In genomic region chr2:45014016-45014702, GRCh38 we compare ENCODE assay signal across 8 cellular contexts. TPM values are rescaled to one million over a fixed set of nuclear protein-coding genes. Genes with fewer than 3 reads are reported as not detected.
A peak's percentile ranks its signal among the peaks of the same experiment; 100 is the strongest.
DNase-seq lines count a peak whose midpoint lies in the region; ATAC-seq, FAIRE-seq and TF ChIP-seq lines count a peak whose summit lies in the region.

No MANE protein-coding gene starts in this region.

- H3K4me1 ChIP-seq in HUES6 (ENCODE audit: control insufficient read depth, insufficient read depth, low read length) (peaks cover 24% of the 10 kb centered on the region), right cardiac atrium (ENCODE audit: control insufficient read depth, insufficient read depth, low read length) (peaks cover 6% of the 10 kb centered on the region), gastrocnemius medialis (peaks cover 20 to 23% of the 10 kb centered on the region in 2 donors)

- H3K27ac ChIP-seq in HUES6 (ENCODE audit: low read depth, low read length): no peak overlapping the region
- peak overlapping the region; percentile 9 for H3K27ac ChIP-seq in right cardiac atrium (ENCODE audit: low read length)
- peak overlapping the region; percentile 70 to 85 (median 82) for H3K27ac ChIP-seq in gastrocnemius medialis

- in situ Hi-C loops in gastrocnemius medialis (cut with MboI; ENCODE audit: low sequenced_read_pairs in 4 of 4): no loop called here

- intact Hi-C loops in activated T-helper 2 cell treated with anti-CD3 and anti-CD28 coated beads, Interferon-gamma antibody, Interleukin-2, Interleukin-4, amounts not matched to agents 10 μg/mL and 5 μg/mL and 100 μg/mL, durations not matched to agents 14 hours and 24 hours and 36 hours (cut with micrococcal nuclease): loop anchor here (2.0 to 10.0 kb wide), 2 partner anchors 31 to 481 kb away; no protein-coding TSS in a partner anchor
- intact Hi-C loops in right cardiac atrium (cut with DNase I): no loop called here
- intact Hi-C loops in gastrocnemius medialis (cut with DNase I; ENCODE audit: low total_unique reads): loop anchor here (1.0 kb wide), 1 partner anchor 33 kb away; no protein-coding TSS in a partner anchor

- H3K9me3 Mint-ChIP-seq in activated T-helper 2 cell treated with anti-CD3 and anti-CD28 coated beads, Interferon-gamma antibody, Interleukin-2, Interleukin-4, amounts not matched to agents 10 μg/mL and 5 μg/mL and 100 μg/mL, durations not matched to agents 14 hours and 24 hours and 36 hours: no peaks in the 10 kb centered on the region

- peak overlapping the region; percentile 82 for H3K4me3 ChIP-seq in HUES6 (ENCODE audit: low read depth, low read length)
- H3K4me3 ChIP-seq in right cardiac atrium (ENCODE audit: low read length): peak overlapping the region; percentile 31
- peak overlapping the region; percentile 51 to 72 (median 62) for H3K4me3 ChIP-seq in gastrocnemius medialis

- no peaks in the 10 kb centered on the region for H3K36me3 ChIP-seq in HUES6 (ENCODE audit: control insufficient read depth, insufficient read depth, low read length)
- H3K36me3 ChIP-seq in gastrocnemius medialis: no peaks in the 10 kb centered on the region

- peak; percentile 69 to 96 (median 88) for TF ChIP-seq CTCF in gastrocnemius medialis (IDR thresholded peaks at IDR 0.05 in 4 of 5, conservative IDR thresholded peaks at IDR 0.05 in 1 of 5)

- WGBS in right cardiac atrium: 3% methylated on average over 57 of the region's 57 CpGs

- TF ChIP-seq POLR2A in gastrocnemius medialis (IDR thresholded peaks at IDR 0.05) (no peak), GM12891 (IDR thresholded peaks at IDR 0.05; ENCODE audit: low read depth, low read length) (no peak)

- H3K9ac ChIP-seq in HUES6 (ENCODE audit: low read length): peak overlapping the region; percentile 59

- DNase-seq in D341Med (ENCODE audit: low spot score): peak; percentile 94
- peak; percentile 24 for DNase-seq in activated T-helper 2 cell treated with anti-CD3 and anti-CD28 coated beads, Interferon-gamma antibody, Interleukin-2, Interleukin-4, amounts not matched to agents 10 μg/mL and 5 μg/mL and 100 μg/mL, durations not matched to agents 14 hours and 24 hours and 36 hours (ENCODE audit: low spot score)
- peak; percentile 73 to 88 (median 88) for DNase-seq in right cardiac atrium
- DNase-seq in gastrocnemius medialis: peak; percentile 48 to 62
- DNase-seq in GM12891 (ENCODE audit: insufficient read length, low spot score): no peak
- DNase-seq in RCC 7860 (ENCODE audit: low spot score): no peak

- FAIRE-seq in GM12891 (lab: Jason Lieb, UNC): no peak
- no peak for FAIRE-seq in RCC 7860 (lab: Jason Lieb, UNC)

- H3K27me3 ChIP-seq in HUES6 (ENCODE audit: control insufficient read depth, insufficient read depth, low read length): peaks cover 90% of the 10 kb centered on the region
- no peaks in the 10 kb centered on the region for H3K27me3 ChIP-seq in right cardiac atrium (ENCODE audit: control insufficient read depth, insufficient read depth)
- H3K27me3 ChIP-seq in gastrocnemius medialis: peaks cover 0 to 2% (median 0%) of the 10 kb centered on the region in 3 donors

- peaks cover 1% of the 10 kb centered on the region for H3K4me1 Mint-ChIP-seq in activated T-helper 2 cell treated with anti-CD3 and anti-CD28 coated beads, Interferon-gamma antibody, Interleukin-2, Interleukin-4, amounts not matched to agents 10 μg/mL and 5 μg/mL and 100 μg/mL, durations not matched to agents 14 hours and 24 hours and 36 hours (ENCODE audit: low read depth)

- H3K36me3 Mint-ChIP-seq in activated T-helper 2 cell treated with anti-CD3 and anti-CD28 coated beads, Interferon-gamma antibody, Interleukin-2, Interleukin-4, amounts not matched to agents 10 μg/mL and 5 μg/mL and 100 μg/mL, durations not matched to agents 14 hours and 24 hours and 36 hours (ENCODE audit: low read depth): no peaks in the 10 kb centered on the region

- H3K9me3 ChIP-seq in HUES6 (ENCODE audit: control insufficient read depth, insufficient read depth, low read depth, low read length) (no peaks in the 10 kb centered on the region), right cardiac atrium (ENCODE audit: control insufficient read depth, low read length) (no peaks in the 10 kb centered on the region), gastrocnemius medialis (no peaks in the 10 kb centered on the region)

- H3K27ac Mint-ChIP-seq in activated T-helper 2 cell treated with anti-CD3 and anti-CD28 coated beads, Interferon-gamma antibody, Interleukin-2, Interleukin-4, amounts not matched to agents 10 μg/mL and 5 μg/mL and 100 μg/mL, durations not matched to agents 14 hours and 24 hours and 36 hours: no peak overlapping the region

- H3K4me3 Mint-ChIP-seq in activated T-helper 2 cell treated with anti-CD3 and anti-CD28 coated beads, Interferon-gamma antibody, Interleukin-2, Interleukin-4, amounts not matched to agents 10 μg/mL and 5 μg/mL and 100 μg/mL, durations not matched to agents 14 hours and 24 hours and 36 hours (ENCODE audit: low read depth): no peak overlapping the region

- ATAC-seq in right cardiac atrium (peak; percentile 59 to 64), gastrocnemius medialis (peak; percentile 40 to 42), GM19455 (IDR thresholded peaks at IDR 0.05; ENCODE audit: unreplicated experiment) (no peak)

- H3K27me3 Mint-ChIP-seq in activated T-helper 2 cell treated with anti-CD3 and anti-CD28 coated beads, Interferon-gamma antibody, Interleukin-2, Interleukin-4, amounts not matched to agents 10 μg/mL and 5 μg/mL and 100 μg/mL, durations not matched to agents 14 hours and 24 hours and 36 hours (ENCODE audit: low read depth): peaks cover 81% of the 10 kb centered on the region

TF ChIP-seq in GM12891, 5 proteins besides CTCF, POLR2A, EP300 and RAD21:
- no peak for TF ChIP-seq SPI1 (IDR thresholded peaks at IDR 0.05; ENCODE audit: low read depth, low read length)
- TF ChIP-seq POU2F2 (IDR thresholded peaks at IDR 0.05; ENCODE audit: low read depth, low read length): no peak
- TF ChIP-seq POLR2AphosphoS5 (IDR thresholded peaks at IDR 0.05; ENCODE audit: low read depth, low read length): no peak
- TF ChIP-seq PAX5 (IDR thresholded peaks at IDR 0.05; ENCODE audit: insufficient read depth, low read length, severe bottlenecking): no peak

RNA-seq across cellular contexts. Expression of gene SIX2, which starts 4.9 kb away (rescaled TPM):
- total RNA-seq in activated T-helper 2 cell treated with anti-CD3 and anti-CD28 coated beads, Interferon-gamma antibody, Interleukin-2, Interleukin-4, amounts not matched to agents 10 μg/mL and 5 μg/mL and 100 μg/mL, durations not matched to agents 14 hours and 24 hours and 36 hours: not detected in 2 replicates
- under 1 TPM; 0.31 to 0.65 (median 0.48) TPM for total RNA-seq in right cardiac atrium
- 0.77 TPM for polyA plus RNA-seq in right cardiac atrium
- total RNA-seq in gastrocnemius medialis: 10 to 100 TPM; 28.9 to 65.5 (median 50.5) TPM
- polyA plus RNA-seq in GM12891 (2012; ENCODE audit: low read depth, missing spikeins): not detected

Comparison
In these comparisons a context has a peak if more than half of its experiments do, and no peak if none do; other contexts are left out.
1. DNase-seq: peak in D341Med (single experiment), activated T-helper 2 cell treated with anti-CD3 and anti-CD28 coated beads, Interferon-gamma antibody, Interleukin-2, Interleukin-4, amounts not matched to agents 10 μg/mL and 5 μg/mL and 100 μg/mL, durations not matched to agents 14 hours and 24 hours and 36 hours (single experiment), right cardiac atrium (3 of 3) and gastrocnemius medialis (2 of 2); none in GM12891 (single experiment) and RCC 7860 (single experiment).
2. H3K4me3 ChIP-seq: peak in every context shown above with its lines; median percentile 82 in HUES6; 62 in gastrocnemius medialis; 31 in right cardiac atrium.
3. RNA of gene SIX2, which starts 4.9 kb away (total RNA-seq): 28.9 to 65.5 TPM in gastrocnemius medialis; 0.31 to 0.65 TPM in right cardiac atrium and not detected in activated T-helper 2 cell treated with anti-CD3 and anti-CD28 coated beads, Interferon-gamma antibody, Interleukin-2, Interleukin-4, amounts not matched to agents 10 μg/mL and 5 μg/mL and 100 μg/mL, durations not matched to agents 14 hours and 24 hours and 36 hours; every median in the first group is over 10 times any median in the second.
4. intact Hi-C loops: an anchor here in activated T-helper 2 cell treated with anti-CD3 and anti-CD28 coated beads, Interferon-gamma antibody, Interleukin-2, Interleukin-4, amounts not matched to agents 10 μg/mL and 5 μg/mL and 100 μg/mL, durations not matched to agents 14 hours and 24 hours and 36 hours (2.0 to 10.0 kb wide) and gastrocnemius medialis (1.0 kb wide); none called in right cardiac atrium.